7 cellular contexts compared by ENCODE assay signal in the genomic region with DNA sequence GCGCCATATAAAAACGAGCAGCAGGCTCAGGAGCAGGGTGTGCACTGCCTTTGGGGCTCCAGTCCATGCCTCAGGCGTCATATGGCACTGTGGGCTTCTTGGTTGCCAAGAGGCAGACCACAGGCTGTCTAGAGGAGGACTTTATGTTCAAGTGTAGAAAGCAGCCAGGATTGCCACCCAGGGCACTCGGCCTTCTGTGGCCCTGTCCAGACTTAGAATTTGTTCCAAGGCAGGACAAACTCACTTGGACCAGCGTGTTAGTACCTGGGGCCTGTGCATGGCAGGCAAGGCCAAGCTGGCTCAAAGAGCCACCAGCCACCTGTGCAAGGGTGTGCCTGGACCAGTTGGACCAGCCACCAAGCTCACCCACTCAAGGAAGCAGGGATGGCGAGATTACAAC. TPM values are rescaled to one million over a fixed set of nuclear protein-coding genes. Genes with fewer than 3 reads are reported as not detected.
"Had no signal": no experiment of that assay in that cellular context is flagged by ENCODE, and none has a peak within 500 bp of the region (broad histone marks: within the 10 kb centered on the region; RNA-seq: fewer than 3 reads in every experiment).

No MANE protein-coding gene starts in this region.

RNA-seq across cellular contexts. Expression of a gene that starts 40.4 kb away (rescaled TPM):
- total RNA-seq: GM23248, H4, H7, HepG2, HFFc6, HT1080 had no signal
- polyA plus RNA-seq: GM23248, HepG2, IgD-negative memory B cell had no signal
